8 cellular contexts compared by ENCODE assay signal in genomic region chr12:2052861-2053674, GRCh38. TPM values are rescaled to one million over a fixed set of nuclear protein-coding genes. Genes with fewer than 3 reads are reported as not detected.
DNase-seq lines count a peak whose midpoint lies in the region; ATAC-seq and TF ChIP-seq lines count a peak whose summit lies in the region.

CACNA1C (plus strand) TSS chr12:2052987; CDS start chr12:2053563, 576 bp downstream.

- intact Hi-C loops in psoas muscle (cut with DNase I): loop anchor here in 1 of 2 donors (10.0 kb wide), 1 partner anchor 232 kb away; no protein-coding TSS in a partner anchor

- in situ Hi-C loops in HAP-1 (cut with MboI; ENCODE audit: low sequenced_read_pairs): loop anchor here (10.0 kb wide), 2 partner anchors 232 to 532 kb away; no protein-coding TSS in a partner anchor

- H3K4me1 ChIP-seq in ACC112 (ENCODE audit: control insufficient read depth, insufficient read depth, low read length, unreplicated experiment) (peaks cover 13% of the 10 kb centered on the region), HAP-1 (no peaks in the 10 kb centered on the region; the same call in 1 of the 2 replicates), psoas muscle (no peaks in the 10 kb centered on the region)

- peak within 1 kb of the TSS; percentile 80 for H2AFZ ChIP-seq in ACC112 (ENCODE audit: low read length, unreplicated experiment)

- H3K79me2 ChIP-seq in ACC112 (ENCODE audit: control insufficient read depth, insufficient read depth, low read length, unreplicated experiment): no peaks in the 10 kb centered on the region

- WGBS in psoas muscle, 3 donors: 0% methylated on average over 48 to 83 of the region's 83 CpGs

- H3K4me3 ChIP-seq in ACC112 (ENCODE audit: low read depth, low read length) (peak within 1 kb of the TSS; percentile 83), HAP-1 (0 out of 2 replicates have a peak within 1 kb of the TSS, but pooled peaks have one; percentile 9), psoas muscle (peak within 1 kb of the TSS; percentile 70)

- H3K27me3 ChIP-seq in ACC112 (ENCODE audit: insufficient read depth, low read length): peaks cover 45% of the 10 kb centered on the region
- H3K27me3 ChIP-seq in HAP-1 (ENCODE audit: low read depth): peaks cover 68% of the 10 kb centered on the region
- peaks cover 10 to 69% (median 28%) of the 10 kb centered on the region in 3 donors for H3K27me3 ChIP-seq in psoas muscle (ENCODE audit: insufficient read depth in 3 of 3, low read length in 2 of 3)

- no peak within 1 kb of the TSS for H3K27ac ChIP-seq in ACC112 (ENCODE audit: low read depth, low read length)
- H3K27ac ChIP-seq in psoas muscle: peak within 1 kb of the TSS; percentile 42

- ATAC-seq in psoas muscle: peak; percentile 68 to 88 (median 77)
- ATAC-seq in GM21447 (IDR thresholded peaks at IDR 0.05; ENCODE audit: unreplicated experiment): no peak
- ATAC-seq in GM18498 (IDR thresholded peaks at IDR 0.05; ENCODE audit: unreplicated experiment): no peak

- H3K9me3 ChIP-seq in HAP-1: no peaks in the 10 kb centered on the region
- H3K9me3 ChIP-seq in psoas muscle: no peaks in the 10 kb centered on the region

- TF ChIP-seq CTCF in psoas muscle (IDR thresholded peaks at IDR 0.05): peak; percentile 35

- no peaks in the 10 kb centered on the region for H3K36me3 ChIP-seq in ACC112 (ENCODE audit: insufficient read depth, low read length)
- H3K36me3 ChIP-seq in HAP-1 (replicated peaks): no peaks in the 10 kb centered on the region
- H3K36me3 ChIP-seq in psoas muscle (ENCODE audit: insufficient read depth in 1 of 2, low read depth in 1 of 2): no peaks in the 10 kb centered on the region

- peak in 1 of 2 experiments; percentile 32 for DNase-seq in HAP-1 (ENCODE audit: low spot score in 2 of 2)
- DNase-seq in RPMI7951 (ENCODE audit: low read depth): peak; percentile 65
- DNase-seq in astrocyte of the hippocampus (ENCODE audit: low read depth, low spot score): peak; percentile 81
- DNase-seq in hippocampal formation (lab: John Stamatoyannopoulos, UW): peak; percentile 15 to 30
- peak; percentile 54 to 71 for DNase-seq in psoas muscle

RNA-seq across cellular contexts. Expression of gene CACNA1C, which starts in this region (rescaled TPM):
- total RNA-seq in RPMI7951 (2014; rRNA removed; shearing (Covaris generic)): 0.98 and 1.6 TPM in 2 replicates
- total RNA-seq in psoas muscle: 1 to 10 TPM in 3 of 4 donors, under 1 TPM in 1; 0.95 to 2.9 (median 1.3) TPM
- polyA plus RNA-seq in psoas muscle: under 1 TPM; 0.26 to 0.48 (median 0.46) TPM

Comparison
In these comparisons a context has a peak if more than half of its experiments do, and no peak if none do; other contexts are left out.
1. H3K4me3 ChIP-seq: peak in every context shown above with its lines; median percentile 83 in ACC112; 70 in psoas muscle; 9 in HAP-1.
2. ATAC-seq: peak in psoas muscle (4 of 4); none in GM21447 (single experiment) and GM18498 (single experiment).